ENCODE assay signal across 8 cellular contexts in the genomic region with DNA sequence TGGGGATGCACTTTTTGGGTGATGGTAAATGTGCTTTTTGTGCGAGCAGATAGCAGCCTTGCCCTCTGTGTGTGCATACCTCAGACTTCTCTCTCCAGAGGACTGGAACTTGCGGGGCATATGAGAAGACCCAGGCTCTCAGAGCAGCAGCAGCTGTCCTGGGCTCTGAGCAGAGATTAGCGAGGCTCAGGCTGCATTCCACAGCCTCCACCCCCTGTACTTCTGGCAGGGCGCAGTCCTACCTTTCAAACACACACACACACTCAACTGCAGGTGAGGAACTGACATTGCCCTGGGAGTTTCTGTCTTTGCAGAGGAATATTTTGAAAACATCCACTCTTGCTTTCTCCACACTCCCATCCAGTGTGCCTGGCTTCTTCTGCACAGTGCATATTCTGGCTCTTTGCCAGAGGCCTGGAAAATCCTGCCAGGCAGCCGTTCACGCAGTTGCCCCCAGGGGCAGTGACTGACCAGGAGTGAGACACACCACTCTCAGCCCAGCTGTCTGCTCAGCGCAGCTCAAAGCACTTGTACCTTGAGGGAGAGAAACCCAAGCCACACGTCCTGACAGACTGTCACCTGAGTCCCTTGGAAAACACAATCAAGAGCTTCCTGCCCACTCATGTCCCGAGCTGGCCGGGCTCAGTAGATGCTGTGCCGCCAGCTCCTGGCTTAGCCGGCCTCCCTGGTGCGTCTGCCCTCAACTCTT.
DNase-seq lines count a peak whose midpoint lies in the region; ATAC-seq and TF ChIP-seq lines count a peak whose summit lies in the region.

No MANE protein-coding gene starts in this region.

- CTCF ChIA-PET in HEK293T (lab: Yijun Ruan, JAX) (interaction anchor here (0.6 kb wide), 1 partner anchor 629 kb away, joined by 3 read pairs; no protein-coding TSS in a partner anchor), T-cell (lab: Charles Lee) (no interaction called here)

- peaks cover 6 to 16% of the 10 kb centered on the region in 2 donors for H3K27me3 Mint-ChIP-seq in T-cell

- ATAC-seq in HG02884 (IDR thresholded peaks at IDR 0.05; ENCODE audit: unreplicated experiment) (no peak), T-cell (replicated peaks in 1 of 4) (no peak), GM19455 (IDR thresholded peaks at IDR 0.05; ENCODE audit: unreplicated experiment) (no peak), HG03460 (IDR thresholded peaks at IDR 0.05; ENCODE audit: unreplicated experiment) (no peak)

- H3K27ac ChIP-seq in epithelial cell of prostate = no peak overlapping the region

- POLR2A ChIA-PET in HEK293T (lab: Yijun Ruan, JAX) (no interaction called here), T-cell (lab: Charles Lee) (no interaction called here)

- no peaks in the 10 kb centered on the region for H3K9me3 Mint-ChIP-seq in T-cell

- DNase-seq in HEK293T (ENCODE audit: extremely low spot score) (peak; percentile 16), NCI-H69 (lab: John Stamatoyannopoulos, UW) (peak; percentile 83), epithelial cell of prostate (ENCODE audit: low read depth, low spot score) (peak; percentile 10), renal cortical epithelial cell (ENCODE audit: low read depth) (peak; percentile 20), T-cell (no peak)

- H3K4me1 Mint-ChIP-seq in T-cell = no peaks in the 10 kb centered on the region

- H3K27ac Mint-ChIP-seq in T-cell = no peak overlapping the region

- H3K36me3 Mint-ChIP-seq in T-cell = no peaks in the 10 kb centered on the region

- no peak overlapping the region for H3K4me3 Mint-ChIP-seq in T-cell

TF ChIP-seq in HEK293T, 16 proteins besides CTCF, POLR2A, EP300 and RAD21:
- TF ChIP-seq ARNT (IDR thresholded peaks at IDR 0.05) (no peak), SUZ12 (IDR thresholded peaks at IDR 0.05) (no peak), SP1 (IDR thresholded peaks at IDR 0.05) (no peak)

Comparison
In these comparisons a context has a peak if more than half of its experiments do, and no peak if none do; other contexts are left out.
1. DNase-seq: peak in HEK293T (single experiment), NCI-H69 (single experiment), epithelial cell of prostate (single experiment) and renal cortical epithelial cell (single experiment); none in T-cell (0 of 34).